ENCODE assay signal across 1 cellular context in the genomic region with DNA sequence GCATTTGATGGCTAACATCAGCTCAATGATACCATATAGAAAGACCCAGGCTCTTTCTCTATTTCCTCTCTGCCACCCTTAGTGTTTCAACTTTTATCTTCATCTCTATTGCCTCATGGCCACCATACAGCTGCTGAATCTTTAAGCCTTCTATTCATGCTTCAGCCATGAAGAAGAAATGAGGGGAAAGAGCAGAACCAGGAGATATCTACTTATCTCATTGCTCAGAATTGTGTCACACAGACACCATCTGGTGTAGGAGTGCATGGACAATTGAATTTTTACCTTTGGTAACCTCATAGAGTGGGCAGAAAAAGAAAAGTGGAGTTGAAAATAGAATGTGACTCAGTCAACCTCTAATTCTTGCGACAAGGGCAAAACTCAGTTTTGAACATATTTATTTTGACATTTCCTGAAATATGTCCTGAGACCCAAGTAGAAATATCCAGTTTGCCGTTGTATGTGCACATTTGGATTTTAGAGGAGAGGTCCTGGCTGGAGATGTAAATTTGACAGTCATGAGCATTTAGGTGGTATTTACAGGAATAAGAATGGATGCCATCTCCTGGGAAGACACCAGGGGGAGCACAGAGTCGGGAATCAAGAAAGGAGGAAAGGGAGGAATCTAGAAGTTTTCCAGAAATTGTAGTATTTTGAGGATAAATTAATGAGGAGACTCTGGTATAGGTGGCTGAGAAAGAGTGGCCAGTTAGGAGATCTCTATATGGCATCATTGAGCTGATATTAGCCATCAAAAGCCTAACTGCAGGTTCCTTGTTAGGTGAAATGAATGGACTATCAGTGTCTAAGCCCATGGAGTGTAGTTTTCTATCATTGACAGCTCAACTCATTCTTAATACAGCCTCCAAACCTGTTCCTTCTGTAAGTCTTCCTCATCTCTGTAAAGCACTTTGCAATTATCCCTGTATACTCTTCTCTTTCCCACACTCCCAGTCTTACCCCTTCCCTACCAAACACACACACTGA.
TF ChIP-seq lines count a peak whose summit lies in the region.

No MANE protein-coding gene starts in this region.

TF ChIP-seq in K562, 482 proteins besides CTCF, POLR2A, EP300 and RAD21:
- TF ChIP-seq TAF7 (tag; IDR thresholded peaks at IDR 0.05) (no peak), CBX2 (IDR thresholded peaks at IDR 0.05; ENCODE audit: insufficient read depth, low read length, poor library complexity, severe bottlenecking) (no peak), TCF7L2 (IDR thresholded peaks at IDR 0.05; ENCODE audit: low read depth, low read length) (no peak), HOXB6 (CRISPR knock-in tag; IDR thresholded peaks at IDR 0.05; ENCODE audit: borderline replicate concordance) (no peak), HBP1 (CRISPR knock-in tag; IDR thresholded peaks at IDR 0.05) (no peak), TCF3 (CRISPR knock-in tag; IDR thresholded peaks at IDR 0.05) (no peak), ATF7 (IDR thresholded peaks at IDR 0.05) (no peak)
